ENCODE assay signal across 7 cellular contexts in the genomic region with DNA sequence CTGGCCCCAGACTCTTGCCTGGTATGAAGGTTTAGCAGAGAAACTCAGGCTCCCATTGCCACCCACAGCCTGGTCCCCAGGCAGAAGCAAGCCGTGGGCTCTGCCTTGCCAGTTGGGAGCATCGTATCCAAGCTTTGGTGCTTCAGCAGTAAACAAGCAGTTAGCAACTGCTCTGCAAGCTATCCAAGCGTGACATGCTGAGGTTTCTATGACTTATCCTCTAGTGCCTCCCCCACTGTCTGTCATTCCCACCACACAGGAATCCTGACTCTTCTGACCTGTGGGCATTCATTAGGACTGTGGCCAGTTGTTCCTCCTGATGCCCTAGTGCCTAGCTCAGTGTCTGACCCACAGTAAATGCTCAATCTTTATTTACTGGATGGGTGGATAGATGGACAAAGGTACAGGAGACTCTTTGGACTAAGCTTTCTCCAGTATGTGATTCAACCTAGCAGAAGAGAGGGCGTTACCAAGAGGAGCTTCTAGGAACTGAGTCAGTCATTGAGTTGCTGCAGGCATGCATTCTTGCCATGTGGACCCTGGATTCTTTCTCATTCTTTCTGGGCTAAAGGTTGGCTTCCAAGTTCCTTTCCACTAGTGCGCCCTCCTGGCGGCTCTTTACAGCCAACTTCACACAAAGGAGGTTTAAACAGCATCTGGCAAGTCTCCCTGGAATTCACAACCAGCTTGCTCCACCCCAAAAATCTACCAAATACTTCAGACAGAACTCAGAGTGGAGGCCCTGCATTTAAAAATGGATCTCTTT. TPM values are rescaled to one million over a fixed set of nuclear protein-coding genes. Genes with fewer than 3 reads are reported as not detected.
A peak's percentile ranks its signal among the peaks of the same experiment; 100 is the strongest.
DNase-seq lines count a peak whose midpoint lies in the region; ATAC-seq and TF ChIP-seq lines count a peak whose summit lies in the region.

No MANE protein-coding gene starts in this region.

- peak overlapping the region; percentile 78 for H3K27ac ChIP-seq in PC-9

- H3K4me1 ChIP-seq in PC-9 (replicated peaks; ENCODE audit: insufficient read depth), result peaks cover 72% of the 10 kb centered on the region

- H2AFZ ChIP-seq in PC-9, result no peak overlapping the region

- POLR2A ChIA-PET in PC-9 (lab: Charles Lee; ENCODE audit: unreplicated experiment), result interaction anchor here (0.5 to 1.2 kb wide), 6 partner anchors 10 to 614 kb away, joined by 3 to 11 read pairs (median 3); no protein-coding TSS in a partner anchor

- BruUV-seq in PC-9 (replicated peaks; lab: Mats Ljungman, UMichigan), result no TSS peak

- no peaks in the 10 kb centered on the region for H3K36me3 ChIP-seq in PC-9 (ENCODE audit: low read depth)

- no peak overlapping the region for H3K4me3 ChIP-seq in GM12865 (ENCODE audit: low read depth, low read length)
- peak overlapping the region; percentile 25; the same call in 1 of the 2 replicates for H3K4me3 ChIP-seq in PC-9
- no peak overlapping the region for H3K4me3 ChIP-seq in fibroblast of mammary gland (ENCODE audit: control insufficient read depth, low read depth, low read length)

- no peaks in the 10 kb centered on the region for H3K9me2 ChIP-seq in PC-9 (ENCODE audit: insufficient read depth)

- H4K20me1 ChIP-seq in PC-9 (ENCODE audit: insufficient read depth), result no peaks in the 10 kb centered on the region

- peak overlapping the region; percentile 66 for H3K4me2 ChIP-seq in PC-9

- intact Hi-C loops in PC-9 (cut with micrococcal nuclease; ENCODE audit: unreplicated experiment), result loop anchor here (1.0 to 10.0 kb wide), 3 partner anchors 13 to 451 kb away; no protein-coding TSS in a partner anchor

- DNase-seq in GM12865 (ENCODE audit: low read depth) (peak; percentile 16), PC-9 (peak; percentile 80 to 99), fibroblast of mammary gland (ENCODE audit: low read depth) (peak; percentile 98), renal cortical epithelial cell (ENCODE audit: low read depth) (peak; percentile 99), ureter (ENCODE audit: low spot score) (no peak)

- H3F3A ChIP-seq in PC-9 (ENCODE audit: insufficient read depth, low read depth), result peaks cover 56% of the 10 kb centered on the region

- H3K9me3 ChIP-seq in PC-9 (ENCODE audit: insufficient read depth, low read depth), result 0 out of 2 replicates have a peak, but pooled peaks cover 4% of the 10 kb centered on the region

- H3K27me3 ChIP-seq in PC-9 (ENCODE audit: insufficient read depth, low read depth), result no peaks in the 10 kb centered on the region

- TF ChIP-seq CTCF in GM12865 (IDR thresholded peaks at IDR 0.05; ENCODE audit: insufficient read depth, low read depth, low read length, missing control alignments), result no peak
- peak; percentile 37; the same call in 1 of the 2 replicates for TF ChIP-seq CTCF in PC-9 (conservative IDR thresholded peaks at IDR 0.05)
- peak; percentile 50 for TF ChIP-seq CTCF in fibroblast of mammary gland (conservative IDR thresholded peaks at IDR 0.05; ENCODE audit: control insufficient read depth, insufficient read depth, low read depth, low read length)

- CTCF ChIA-PET in PC-9 (lab: Charles Lee), result interaction anchor here (0.6 to 2.4 kb wide), 9 partner anchors 10 to 140 kb away, joined by 3 to 13 read pairs (median 6); a partner anchor contains a TSS

- ATAC-seq in GM18861 (IDR thresholded peaks at IDR 0.05; ENCODE audit: unreplicated experiment) (no peak), GM19023 (IDR thresholded peaks at IDR 0.05; ENCODE audit: unreplicated experiment) (no peak)

- H3K79me2 ChIP-seq in PC-9 (ENCODE audit: low read depth), result no peaks in the 10 kb centered on the region

RNA-seq across cellular contexts. Expression of a gene that starts 40.6 kb away (rescaled TPM):
- 46.5 and 51.0 TPM in 2 replicates for total RNA-seq in PC-9 (2021)
- 68.0 and 68.9 TPM in 2 replicates for total RNA-seq in renal cortical epithelial cell
- total RNA-seq in ureter, result 52.9 TPM

RNA-seq across cellular contexts. Expression of a gene that starts 45.2 kb away (rescaled TPM):
- total RNA-seq in PC-9 (2021) (10.8 and 18.2 TPM in 2 replicates), renal cortical epithelial cell (82.8 and 202 TPM in 2 replicates), ureter (2.3 TPM)
